Comparison of ENCODE assay signal across 8 cellular contexts in the genomic region with DNA sequence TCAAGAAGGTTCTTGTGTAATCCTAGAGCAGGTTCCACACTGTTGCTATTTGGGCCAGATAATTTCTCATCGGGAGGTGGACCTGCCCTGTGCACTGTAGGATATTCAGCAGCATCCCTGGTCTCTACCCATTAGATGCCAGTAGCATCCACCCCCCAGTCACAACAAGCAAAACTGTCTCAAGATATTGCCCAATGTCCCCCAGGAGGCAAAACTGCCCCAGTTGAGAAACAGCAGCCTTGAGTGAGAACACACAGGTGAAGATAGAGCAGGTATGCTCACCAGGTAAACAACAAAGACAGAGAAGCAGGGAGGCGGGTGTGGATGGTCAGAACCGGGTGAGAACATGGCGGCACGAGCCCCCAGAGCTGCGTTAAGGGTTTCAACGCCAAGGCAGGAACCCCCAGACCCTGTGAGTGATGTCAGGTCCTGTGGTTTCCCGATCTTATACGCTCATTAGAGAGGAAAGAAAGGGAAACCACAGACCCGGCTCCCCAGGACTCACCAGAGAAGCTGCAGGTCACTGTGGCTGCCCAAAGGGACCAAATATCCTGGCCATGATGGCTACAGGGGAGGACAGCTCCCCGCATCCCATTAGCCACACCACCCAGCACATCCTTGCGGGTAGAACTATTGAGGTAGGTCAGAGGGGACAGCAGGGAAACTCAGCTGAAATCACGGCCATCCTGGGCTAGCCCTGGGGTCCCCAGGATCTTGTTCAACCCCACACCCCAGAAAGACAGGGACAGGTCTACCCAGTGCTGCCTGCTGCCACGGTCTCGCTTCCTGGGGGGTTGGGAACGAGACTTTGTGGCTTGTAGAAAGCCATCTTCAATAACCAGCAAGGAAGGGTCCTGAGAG. TPM values are rescaled to one million over a fixed set of nuclear protein-coding genes. Genes with fewer than 3 reads are reported as not detected.
DNase-seq lines count a peak whose midpoint lies in the region; ATAC-seq and TF ChIP-seq lines count a peak whose summit lies in the region.

No MANE protein-coding gene starts in this region.

- H3K27ac Mint-ChIP-seq in memory B cell (no peak overlapping the region), endodermal cell (no peak overlapping the region)

- peaks cover 24% of the 10 kb centered on the region for H3K4me1 Mint-ChIP-seq in memory B cell
- H3K4me1 Mint-ChIP-seq in endodermal cell: peaks cover 31% of the 10 kb centered on the region

- H3K4me1 ChIP-seq in Peyer's patch: peaks cover 0 to 89% (median 30%) of the 10 kb centered on the region in 4 donors
- peaks cover 27% of the 10 kb centered on the region for H3K4me1 ChIP-seq in endodermal cell (ENCODE audit: control insufficient read depth, insufficient read depth, low read length)

- no peaks in the 10 kb centered on the region; the same call in 1 of the 2 replicates for H3K36me3 ChIP-seq in GM06990 (ENCODE audit: control insufficient read depth, insufficient read depth, low read length)
- peaks cover 0 to 7% (median 0%) of the 10 kb centered on the region in 3 donors for H3K36me3 ChIP-seq in Peyer's patch
- H3K36me3 ChIP-seq in endodermal cell (ENCODE audit: control insufficient read depth, insufficient read depth, low read length): peaks cover 39% of the 10 kb centered on the region

- no peaks in the 10 kb centered on the region for H3K27me3 ChIP-seq in GM06990 (replicated peaks; ENCODE audit: control insufficient read depth, insufficient read depth, low read length)
- H3K27me3 ChIP-seq in Peyer's patch: no peaks in the 10 kb centered on the region
- H3K27me3 ChIP-seq in endodermal cell (ENCODE audit: control insufficient read depth, insufficient read depth, low read length, poor library complexity, severe bottlenecking): no peaks in the 10 kb centered on the region

- TF ChIP-seq POLR2A in Peyer's patch (IDR thresholded peaks at IDR 0.05): no peak

- H3K9ac ChIP-seq in endodermal cell (ENCODE audit: extremely low read depth, low read length, poor library complexity, severe bottlenecking): no peak overlapping the region

- ATAC-seq in memory B cell (ENCODE audit: low read depth): no peak

- no peak for TF ChIP-seq CTCF in GM06990 (IDR thresholded peaks at IDR 0.05; ENCODE audit: insufficient read depth, low read length, poor library complexity, severe bottlenecking)
- no peak for TF ChIP-seq CTCF in HFF-Myc (IDR thresholded peaks at IDR 0.05; ENCODE audit: low read depth, low read length, missing control alignments)
- no peak for TF ChIP-seq CTCF in Peyer's patch (IDR thresholded peaks at IDR 0.05)
- TF ChIP-seq CTCF in endodermal cell (conservative IDR thresholded peaks at IDR 0.05): no peak

- 92 to 96% methylated on average over 9 to 16 of the region's 16 CpGs for WGBS in endodermal cell (ENCODE audit: insufficient coverage in 1 of 2, insufficient read length in 1 of 2), 2 experiments

- H3K9me3 ChIP-seq in Peyer's patch: no peaks in the 10 kb centered on the region
- no peaks in the 10 kb centered on the region for H3K9me3 ChIP-seq in endodermal cell (ENCODE audit: control insufficient read depth, low read length)

- H3K36me3 Mint-ChIP-seq in memory B cell (no peaks in the 10 kb centered on the region), endodermal cell (ENCODE audit: low read depth) (peaks cover 25% of the 10 kb centered on the region)

- H3K4me3 ChIP-seq in GM06990 (replicated peaks; ENCODE audit: low read depth, low read length) (peak overlapping the region; percentile 60), HFF-Myc (replicated peaks; ENCODE audit: low read depth, low read length) (0 out of 2 replicates have a peak overlapping the region, but pooled peaks have one; percentile 2), Peyer's patch (peak overlapping the region in 2 of 4 donors; percentile 0 to 14), endodermal cell (ENCODE audit: low read length) (no peak overlapping the region)

- DNase-seq in GM06990 (ENCODE audit: extremely low read depth, insufficient read length) (no peak), HFF-Myc (ENCODE audit: extremely low read depth, low read depth) (no peak), Peyer's patch (no peak), memory B cell (ENCODE audit: low spot score in 2 of 2) (no peak), anterior cingulate cortex (lab: John Stamatoyannopoulos, UW) (no peak), GDM1 (lab: John Stamatoyannopoulos, UW) (no peak), endodermal cell (no peak)
- no peak for DNase-seq in activated CD4-positive, alpha-beta T cell treated with anti-CD3 and anti-CD28 coated beads, Interleukin-2, amount 50 U/mL, for 48 hours

- H3K9me3 Mint-ChIP-seq in memory B cell (no peaks in the 10 kb centered on the region), endodermal cell (no peaks in the 10 kb centered on the region)

- H3K4me3 Mint-ChIP-seq in memory B cell (peak overlapping the region; percentile 4), endodermal cell (no peak overlapping the region)

- peak overlapping the region; percentile 52 to 87 (median 77) for H3K27ac ChIP-seq in Peyer's patch
- H3K27ac ChIP-seq in endodermal cell (ENCODE audit: low read depth, low read length): no peak overlapping the region

- H3K27me3 Mint-ChIP-seq in memory B cell (peaks cover 16% of the 10 kb centered on the region), endodermal cell (ENCODE audit: insufficient read depth) (no peaks in the 10 kb centered on the region)

RNA-seq across cellular contexts. Expression of a gene that starts 21.2 kb away (rescaled TPM):
- total RNA-seq in Peyer's patch: 100 to 1,000 TPM in 2 of 4 donors, 10 to 100 TPM in 2; 33.8 to 127 (median 97.8) TPM
- total RNA-seq in endodermal cell: 10 to 100 TPM; 38.5 to 49.7 TPM
- 57.7 TPM for polyA plus RNA-seq in endodermal cell (2013, experiment 1 of 2)
- 49.6 TPM for polyA plus RNA-seq in endodermal cell (2013, experiment 2 of 2)

RNA-seq across cellular contexts. Expression of a gene that starts 28.9 kb away (rescaled TPM):
- total RNA-seq in Peyer's patch: not detected
- under 1 TPM; 0.29 to 0.58 TPM for total RNA-seq in endodermal cell
- not detected for polyA plus RNA-seq in endodermal cell (2013, experiment 1 of 2)
- not detected for polyA plus RNA-seq in endodermal cell (2013, experiment 2 of 2)
